Comparison of ENCODE assay signal across 8 cellular contexts in the genomic region with DNA sequence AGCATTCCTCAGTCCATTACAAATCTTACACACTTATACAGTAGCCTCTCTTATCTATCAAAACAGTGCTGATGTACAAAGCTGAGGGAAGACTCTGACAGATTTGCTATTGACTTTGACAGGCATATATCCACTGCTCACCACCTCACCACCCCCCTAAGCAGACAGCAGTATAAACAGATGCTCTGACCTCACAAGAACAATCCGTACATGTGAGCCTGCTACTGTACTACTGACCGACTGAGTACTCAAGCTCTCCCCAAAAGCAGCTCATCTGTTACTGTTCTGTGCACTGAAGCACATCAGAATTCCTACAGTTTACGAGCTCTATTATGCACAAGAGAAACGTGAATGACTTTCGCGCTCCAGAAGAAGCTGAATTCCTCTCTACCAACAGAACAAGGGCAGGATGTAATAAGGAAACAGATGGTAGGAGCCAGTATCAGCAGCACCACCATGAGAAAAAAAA.
DNase-seq lines count a peak whose midpoint lies in the region; ATAC-seq and TF ChIP-seq lines count a peak whose summit lies in the region.

No MANE protein-coding gene starts in this region.

- intact Hi-C loops in vagina (cut with DNase I) (no loop called here), adrenal gland (cut with DNase I) (no loop called here), ovary (cut with DNase I) (no loop called here)

- TF ChIP-seq CTCF in vagina (IDR thresholded peaks at IDR 0.05) = no peak
- TF ChIP-seq CTCF in adrenal gland (IDR thresholded peaks at IDR 0.05) = no peak
- TF ChIP-seq CTCF in ovary (IDR thresholded peaks at IDR 0.05) = no peak

- no peak for TF ChIP-seq POLR2A in vagina (IDR thresholded peaks at IDR 0.05)
- no peak for TF ChIP-seq POLR2A in adrenal gland (IDR thresholded peaks at IDR 0.05)
- no peak for TF ChIP-seq POLR2A in ovary (IDR thresholded peaks at IDR 0.05)

- H3K4me3 ChIP-seq in SJCRH30 (peak overlapping the region; percentile 37), vagina (peak overlapping the region; percentile 9 to 12), adrenal gland (no peak overlapping the region), ovary (no peak overlapping the region)

- no peaks in the 10 kb centered on the region for H3K27me3 ChIP-seq in SJCRH30
- H3K27me3 ChIP-seq in vagina = no peaks in the 10 kb centered on the region
- H3K27me3 ChIP-seq in adrenal gland = no peaks in the 10 kb centered on the region
- H3K27me3 ChIP-seq in ovary = no peaks in the 10 kb centered on the region

- H3K4me1 ChIP-seq in SJCRH30 = no peaks in the 10 kb centered on the region
- H3K4me1 ChIP-seq in vagina = no peaks in the 10 kb centered on the region
- no peaks in the 10 kb centered on the region for H3K4me1 ChIP-seq in adrenal gland (replicated peaks in 1 of 2)
- H3K4me1 ChIP-seq in ovary (ENCODE audit: insufficient read depth) = no peaks in the 10 kb centered on the region

- no peak for ATAC-seq in HG03460 (IDR thresholded peaks at IDR 0.05; ENCODE audit: unreplicated experiment)

- H3K36me3 ChIP-seq in SJCRH30 (no peaks in the 10 kb centered on the region), vagina (no peaks in the 10 kb centered on the region), adrenal gland (replicated peaks in 1 of 2) (no peaks in the 10 kb centered on the region), ovary (no peaks in the 10 kb centered on the region)

- WGBS in adrenal gland, 4 donors = 18 to 37% (median 23%) methylated on average over 4 to 6 of the region's 6 CpGs
- WGBS in ovary, 3 donors = 14 to 32% (median 30%) methylated on average over 6 of the region's 6 CpGs

- H3K9me3 ChIP-seq in SJCRH30 (replicated peaks) = no peaks in the 10 kb centered on the region
- H3K9me3 ChIP-seq in vagina = no peaks in the 10 kb centered on the region
- no peaks in the 10 kb centered on the region for H3K9me3 ChIP-seq in adrenal gland (replicated peaks in 1 of 3)
- no peaks in the 10 kb centered on the region for H3K9me3 ChIP-seq in ovary

- TF ChIP-seq EP300 in ovary (IDR thresholded peaks at IDR 0.05) = no peak

- peak overlapping the region; percentile 12; the same call in 1 of the 2 replicates for H3K27ac ChIP-seq in SJCRH30
- H3K27ac ChIP-seq in vagina = no peak overlapping the region
- H3K27ac ChIP-seq in adrenal gland = no peak overlapping the region
- no peak overlapping the region for H3K27ac ChIP-seq in ovary

- DNase-seq in NCI-H510A treated with DMSO at 0.1 percent for 48 hours (lab: John Stamatoyannopoulos, UW) = peak; percentile 79
- DNase-seq in NCI-H510A (lab: John Stamatoyannopoulos, UW) = no peak
- DNase-seq in SJCRH30 = peak in 1 of 2 experiments; percentile 41
- peak; percentile 25 for DNase-seq in iris pigment epithelial cell (ENCODE audit: low read depth)
- no peak for DNase-seq in vagina (ENCODE audit: extremely low spot score in 2 of 2)
- no peak for DNase-seq in adrenal gland
- no peak for DNase-seq in ovary

Comparison
In these comparisons a context has a peak if more than half of its experiments do, and no peak if none do; other contexts are left out.
1. DNase-seq: peak in NCI-H510A treated with DMSO at 0.1 percent for 48 hours (single experiment) and iris pigment epithelial cell (single experiment); none in NCI-H510A (single experiment), vagina (0 of 2), adrenal gland (0 of 7) and ovary (0 of 5).
2. H3K4me3 ChIP-seq: peak in SJCRH30 (single experiment) and vagina (2 of 2); none in adrenal gland (0 of 4) and ovary (single experiment).